ENCODE assay signal across 9 cellular contexts in the genomic region with DNA sequence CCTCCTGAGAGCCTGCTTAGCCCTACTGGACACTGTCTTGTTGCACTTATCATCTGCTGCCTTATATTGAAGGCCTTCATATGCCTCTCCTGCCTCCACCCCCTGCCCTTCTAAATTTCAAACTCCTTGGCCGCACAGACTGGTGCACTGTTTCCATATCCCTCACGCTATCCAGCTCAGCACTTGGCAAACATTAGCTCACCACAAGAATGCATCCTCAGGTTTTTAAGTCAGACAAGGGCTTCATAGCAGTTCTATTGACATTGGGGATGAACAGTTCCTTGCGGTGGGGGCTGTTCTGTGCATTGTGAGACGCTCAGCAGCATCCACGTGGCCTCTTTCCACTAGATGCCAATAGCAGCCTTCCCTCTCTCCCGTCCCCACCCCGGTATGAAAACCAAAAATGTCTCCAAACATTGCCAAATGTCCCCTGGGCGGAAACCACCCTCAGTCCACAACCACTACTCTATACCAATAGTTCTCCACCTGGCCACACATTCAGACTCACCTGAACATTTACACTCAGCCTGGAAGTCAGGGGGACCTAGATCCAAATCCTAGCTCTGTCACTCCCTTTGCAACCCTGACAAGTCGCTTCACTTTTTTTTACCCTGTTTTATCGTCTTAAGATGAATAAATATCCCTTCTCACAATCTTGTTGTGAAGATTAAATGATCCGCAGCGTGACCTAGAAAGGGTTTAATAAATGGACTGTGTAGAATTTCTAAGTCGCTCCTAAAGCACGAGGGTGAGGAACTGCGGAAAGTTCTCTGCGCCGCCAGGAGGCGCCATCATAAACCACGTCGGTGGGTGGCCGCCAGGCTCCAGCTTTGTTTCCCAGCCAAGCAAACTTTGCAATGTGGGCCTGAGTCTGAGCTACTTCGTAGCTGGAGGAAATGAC. TPM values are rescaled to one million over a fixed set of nuclear protein-coding genes. Genes with fewer than 3 reads are reported as not detected.
DNase-seq lines count a peak whose midpoint lies in the region; ATAC-seq and TF ChIP-seq lines count a peak whose summit lies in the region.
"Had no signal": no experiment of that assay in that cellular context is flagged by ENCODE, and none has a peak within 500 bp of the region (broad histone marks: within the 10 kb centered on the region; RNA-seq: fewer than 3 reads in every experiment).

No MANE protein-coding gene starts in this region.

- H3K4me3 ChIP-seq in colonic mucosa (no peak overlapping the region), lung (no peak overlapping the region)

- ATAC-seq in activated B cell treated with CpG ODN at 0.5 μM for 24 hours (ENCODE audit: low read depth) (peak; percentile 45), lung (ENCODE audit: insufficient read depth, low FRiP score) (peak; percentile 42), HG02623 (IDR thresholded peaks at IDR 0.05; ENCODE audit: unreplicated experiment) (no peak), GM18909 (IDR thresholded peaks at IDR 0.05; ENCODE audit: poor library complexity, unreplicated experiment) (no peak)

- peak; percentile 85 for DNase-seq in Daoy (ENCODE audit: low read depth)
- DNase-seq in Kasumi-1 (lab: John Stamatoyannopoulos, UW), result peak; percentile 62 to 72
- peak; percentile 41 for DNase-seq in activated B cell treated with CpG ODN at 0.5 μM for 24 hours
- DNase-seq in colonic mucosa, result peak; percentile 61
- DNase-seq in lung (ENCODE audit: low spot score), result peak; percentile 68
- peak; percentile 40 for DNase-seq in stromal cell of bone marrow (ENCODE audit: low read depth)

- no peaks in the 10 kb centered on the region for H3K4me1 ChIP-seq in colonic mucosa
- H3K4me1 ChIP-seq in lung (ENCODE audit: control insufficient read depth in 2 of 2, insufficient read depth in 2 of 2, low read length in 2 of 2), result peaks cover 0 to 2% of the 10 kb centered on the region in 2 donors

- H3K9me3 ChIP-seq in colonic mucosa (no peaks in the 10 kb centered on the region), lung (ENCODE audit: control insufficient read depth in 2 of 2, insufficient read depth in 1 of 2, low read length in 1 of 2) (no peaks in the 10 kb centered on the region)

- no peak overlapping the region for H3K4me3 Mint-ChIP-seq in activated B cell treated with CpG ODN at 0.5 μM for 24 hours
- H3K4me3 Mint-ChIP-seq: T-helper 1 cell treated with Interleukin-12 subunit alpha and Interleukin-12 subunit beta and Interleukin-4 antibody, amounts not matched to agents 30 μg/mL and 1 μg/mL, for 36 hours had no signal

- H3K9me3 Mint-ChIP-seq in activated B cell treated with CpG ODN at 0.5 μM for 24 hours, result no peaks in the 10 kb centered on the region
- H3K9me3 Mint-ChIP-seq: T-helper 1 cell treated with Interleukin-12 subunit alpha and Interleukin-12 subunit beta and Interleukin-4 antibody, amounts not matched to agents 30 μg/mL and 1 μg/mL, for 36 hours had no signal

- no peak overlapping the region for H3K27ac Mint-ChIP-seq in activated B cell treated with CpG ODN at 0.5 μM for 24 hours
- H3K27ac Mint-ChIP-seq: T-helper 1 cell treated with Interleukin-12 subunit alpha and Interleukin-12 subunit beta and Interleukin-4 antibody, amounts not matched to agents 30 μg/mL and 1 μg/mL, for 36 hours had no signal

- 25 to 30% methylated on average over 22 of the region's 22 CpGs for WGBS in lung, 2 donors

- no peak overlapping the region for H3K9ac ChIP-seq in colonic mucosa (ENCODE audit: low read depth in 2 of 2, low read length in 2 of 2)

- TF ChIP-seq CTCF in activated B cell treated with CpG ODN at 0.5 μM for 24 hours (IDR thresholded peaks at IDR 0.05) (no peak), colonic mucosa (IDR thresholded peaks at IDR 0.05) (peak; percentile 67), lung (IDR thresholded peaks at IDR 0.05; ENCODE audit: control extremely low read depth, extremely low read depth) (peak; percentile 25)

- no peaks in the 10 kb centered on the region for H3K36me3 Mint-ChIP-seq in activated B cell treated with CpG ODN at 0.5 μM for 24 hours (ENCODE audit: low read depth)

- H3K27me3 Mint-ChIP-seq in activated B cell treated with CpG ODN at 0.5 μM for 24 hours, result peaks cover 21% of the 10 kb centered on the region

- intact Hi-C loops in activated B cell treated with CpG ODN at 0.5 μM for 24 hours (cut with micrococcal nuclease), result loop anchor here (1.0 to 5.0 kb wide), 3 partner anchors 29 to 165 kb away; no protein-coding TSS in a partner anchor
- intact Hi-C loops in colonic mucosa (cut with DNase I), result no loop called here

- POLR2A ChIA-PET in activated B cell treated with CpG ODN at 0.5 μM for 24 hours (lab: Charles Lee), result interaction anchor here (1.0 kb wide), 1 partner anchor 28 kb away, joined by 9 read pairs; no protein-coding TSS in a partner anchor

- no peaks in the 10 kb centered on the region for H3K36me3 ChIP-seq in colonic mucosa
- no peaks in the 10 kb centered on the region for H3K36me3 ChIP-seq in lung (ENCODE audit: control insufficient read depth in 2 of 2, insufficient read depth in 2 of 2, low read length in 2 of 2)

- no peaks in the 10 kb centered on the region for H3K27me3 ChIP-seq in colonic mucosa
- no peaks in the 10 kb centered on the region for H3K27me3 ChIP-seq in lung (ENCODE audit: control insufficient read depth, insufficient read depth)

- CTCF ChIA-PET in activated B cell treated with CpG ODN at 0.5 μM for 24 hours (lab: Charles Lee), result interaction anchor here (0.6 to 6.4 kb wide), 13 partner anchors 9 to 160 kb away, joined by 3 to 206 read pairs (median 6); no protein-coding TSS in a partner anchor

- H3K4me1 Mint-ChIP-seq in activated B cell treated with CpG ODN at 0.5 μM for 24 hours, result peaks cover 9% of the 10 kb centered on the region

- H3K27ac ChIP-seq in colonic mucosa, result no peak overlapping the region
- peak overlapping the region in 1 of 2 donors; percentile 80 for H3K27ac ChIP-seq in lung (ENCODE audit: low read depth in 1 of 2, low read length in 1 of 2)

RNA-seq across cellular contexts. Expression of gene CEACAM3, which starts 3.6 kb away (rescaled TPM):
- not detected in 2 replicates for total RNA-seq in Daoy (2014; rRNA removed; shearing (Covaris generic))
- total RNA-seq in activated B cell treated with CpG ODN at 0.5 μM for 24 hours (not detected in 2 replicates), colonic mucosa (1 to 10 TPM; 1.1 to 2.8 TPM), lung (1 to 10 TPM; 3.1 to 4.3 TPM)
- polyA plus RNA-seq in lung, result 10 to 100 TPM in 1 of 2 donors, 1 to 10 TPM in 1; 1.2 to 21.9 TPM

RNA-seq across cellular contexts. Expression of gene CEACAM6, which starts 37.4 kb away (rescaled TPM):
- not detected in 2 replicates for total RNA-seq in Daoy (2014; rRNA removed; shearing (Covaris generic))
- total RNA-seq in activated B cell treated with CpG ODN at 0.5 μM for 24 hours (not detected in 2 replicates), colonic mucosa (100 to 1,000 TPM; 260 to 655 TPM), lung (100 to 1,000 TPM in 1 of 2 donors, 1 to 10 TPM in 1; 5.2 to 280 TPM)
- 100 to 1,000 TPM; 101 to 185 TPM for polyA plus RNA-seq in lung

RNA-seq across cellular contexts. Expression of gene LYPD4, which starts 51.7 kb away (rescaled TPM):
- total RNA-seq in Daoy (2014; rRNA removed; shearing (Covaris generic)), result not detected in 2 replicates
- total RNA-seq in activated B cell treated with CpG ODN at 0.5 μM for 24 hours (not detected in 2 replicates), colonic mucosa (not detected), lung (not detected)
- polyA plus RNA-seq in lung, result not detected

RNA-seq across cellular contexts. Expression of gene DMRTC2, which starts 52.1 kb away (rescaled TPM):
- not detected in 2 replicates for total RNA-seq in Daoy (2014; rRNA removed; shearing (Covaris generic))
- not detected in 2 replicates for total RNA-seq in activated B cell treated with CpG ODN at 0.5 μM for 24 hours
- total RNA-seq in colonic mucosa, result not detected
- not detected for total RNA-seq in lung
- polyA plus RNA-seq in lung, result under 1 TPM in 1 of 2 donors, not detected in 1; 0.03 TPM

Comparison
In these comparisons a context has a peak if more than half of its experiments do, and no peak if none do; other contexts are left out.
1. ATAC-seq: peak in activated B cell treated with CpG ODN at 0.5 μM for 24 hours (single experiment) and lung (single experiment); none in HG02623 (single experiment) and GM18909 (single experiment).
2. Peak in every context shown above with its lines, with median percentiles within 50 percentile points of each other: DNase-seq.